In the genomic region with DNA sequence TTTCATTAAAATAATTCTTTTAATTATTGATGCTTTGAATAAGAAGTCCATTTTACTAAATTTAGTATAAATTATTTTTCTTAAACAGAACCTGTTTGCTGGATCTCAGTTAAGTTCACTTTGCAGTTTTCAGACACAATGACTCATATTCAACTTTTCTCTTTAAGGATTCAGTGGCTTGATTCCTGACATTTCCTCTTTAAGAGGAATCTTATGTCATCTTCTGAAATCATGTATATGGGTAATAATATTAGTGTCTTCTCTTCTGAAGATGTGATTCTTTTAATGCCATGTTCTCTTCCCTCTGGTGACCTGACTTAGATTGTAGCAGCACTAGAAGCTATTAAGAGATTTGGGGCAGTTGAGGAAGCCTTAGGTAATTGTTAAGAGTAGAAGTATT, we compare ENCODE assay signal across 22 cellular contexts. TPM values are rescaled to one million over a fixed set of nuclear protein-coding genes. Genes with fewer than 3 reads are reported as not detected.
DNase-seq lines count a peak whose midpoint lies in the region; FAIRE-seq and TF ChIP-seq lines count a peak whose summit lies in the region.
"Had no signal": no experiment of that assay in that cellular context is flagged by ENCODE, and none has a peak within 500 bp of the region (broad histone marks: within the 10 kb centered on the region; RNA-seq: fewer than 3 reads in every experiment).

No MANE protein-coding gene starts in this region.

- H3K4me1 ChIP-seq in GM23248 (ENCODE audit: insufficient read depth) = no peaks in the 10 kb centered on the region
- H3K4me1 ChIP-seq in astrocyte (ENCODE audit: insufficient read depth, low read length) = no peaks in the 10 kb centered on the region
- H3K4me1 ChIP-seq: SJSA1, tibial nerve had no signal

- H3F3A ChIP-seq in GM23248 (ENCODE audit: insufficient read depth) = no peaks in the 10 kb centered on the region

- peak; percentile 72 for DNase-seq in CD1c-positive myeloid dendritic cell (ENCODE audit: extremely low spot score)
- DNase-seq in GM23248 = peak; percentile 31
- DNase-seq in astrocyte (ENCODE audit: low read depth) = no peak
- DNase-seq in frontal cortex (ENCODE audit: low spot score in 2 of 2) = no peak
- DNase-seq in NCI-H2107 (lab: John Stamatoyannopoulos, UW) = no peak
- DNase-seq in NCI-H1105 treated with DMSO at 0.1 percent for 48 hours (lab: John Stamatoyannopoulos, UW) = no peak
- DNase-seq in activated CD4-positive, alpha-beta T cell treated with anti-CD3 and anti-CD28 coated beads, Interleukin-2, amount 10 ng/mL, durations not matched to agents 7 days and 5 days = no peak
- DNase-seq: left cardiac atrium; NK-92 treated with Interleukin-12 subunit alpha and Interleukin-12 subunit beta, amount 100 ng/mL, for 24 hours; T-helper 17 cell had no signal

- peaks cover 9% of the 10 kb centered on the region for H3K4me1 Mint-ChIP-seq in astrocyte (ENCODE audit: low read depth, unreplicated experiment)
- H3K4me1 Mint-ChIP-seq in activated CD4-positive, alpha-beta T cell treated with anti-CD3 and anti-CD28 coated beads, Interleukin-2, amount 10 ng/mL, durations not matched to agents 7 days and 5 days = peaks cover 59% of the 10 kb centered on the region

- H3K36me3 ChIP-seq in GM23248 (ENCODE audit: low read depth) (no peaks in the 10 kb centered on the region), astrocyte (ENCODE audit: insufficient read depth, low read length) (no peaks in the 10 kb centered on the region)
- H3K36me3 ChIP-seq: SJSA1 had no signal

- H3K9ac ChIP-seq in GM23248 (no peak overlapping the region), astrocyte (ENCODE audit: low read length) (no peak overlapping the region)

- no peaks in the 10 kb centered on the region for H3K27me3 ChIP-seq in GM23248 (replicated peaks; ENCODE audit: insufficient read depth)
- no peaks in the 10 kb centered on the region for H3K27me3 ChIP-seq in astrocyte (ENCODE audit: insufficient read depth, low read length)
- H3K27me3 ChIP-seq: right atrium auricular region, SJSA1, tibial nerve had no signal

- no peaks in the 10 kb centered on the region for H3K9me2 ChIP-seq in GM23248 (ENCODE audit: insufficient read depth)

- H2AFZ ChIP-seq in GM23248 (no peak overlapping the region), astrocyte (ENCODE audit: low read depth, low read length) (no peak overlapping the region)

- H4K20me1 ChIP-seq in GM23248 (ENCODE audit: insufficient read depth) = no peaks in the 10 kb centered on the region
- H4K20me1 ChIP-seq in astrocyte (ENCODE audit: insufficient read depth, low read length) = no peaks in the 10 kb centered on the region

- H3K79me2 ChIP-seq in GM23248 (ENCODE audit: insufficient read depth) (no peaks in the 10 kb centered on the region), astrocyte (ENCODE audit: insufficient read depth, low read length) (no peaks in the 10 kb centered on the region)

- CTCF ChIA-PET in activated CD4-positive, alpha-beta T cell treated with anti-CD3 and anti-CD28 coated beads, Interleukin-2, amount 10 ng/mL, durations not matched to agents 7 days and 5 days (lab: Charles Lee) = interaction anchor here (0.7 to 1.9 kb wide), 14 partner anchors 11 to 482 kb away, joined by 3 to 7 read pairs (median 3); a partner anchor contains a TSS

- peak overlapping the region; percentile 34 for H3K27ac Mint-ChIP-seq in astrocyte (ENCODE audit: unreplicated experiment)
- no peak overlapping the region for H3K27ac Mint-ChIP-seq in activated CD4-positive, alpha-beta T cell treated with anti-CD3 and anti-CD28 coated beads, Interleukin-2, amount 10 ng/mL, durations not matched to agents 7 days and 5 days
- H3K27ac Mint-ChIP-seq: activated naive CD4-positive, alpha-beta T cell treated with anti-CD3 and anti-CD28 coated beads, Interleukin-2, amount 50 U/mL, for 72 hours; endodermal cell; HFFc6; stimulated activated naive CD8-positive, alpha-beta T cell treated with anti-CD3 and anti-CD28 coated beads, Interleukin-15, amount 100 ng/mL, for 72 hours; T-helper 17 cell had no signal

- H3K4me2 ChIP-seq in GM23248 (ENCODE audit: unreplicated experiment) (no peak overlapping the region), astrocyte (ENCODE audit: low read length) (no peak overlapping the region)

- H3K27ac ChIP-seq in GM23248 (no peak overlapping the region), astrocyte (ENCODE audit: low read depth, low read length) (no peak overlapping the region)
- H3K27ac ChIP-seq: right atrium auricular region, SJSA1, tibial nerve had no signal

- POLR2A ChIA-PET in activated CD4-positive, alpha-beta T cell treated with anti-CD3 and anti-CD28 coated beads, Interleukin-2, amount 10 ng/mL, durations not matched to agents 7 days and 5 days (lab: Charles Lee) = interaction anchor here (0.5 kb wide), 1 partner anchor 162 kb away, joined by 3 read pairs; no protein-coding TSS in a partner anchor

- FAIRE-seq in astrocyte (lab: Jason Lieb, UNC) (no peak), frontal cortex (lab: Jason Lieb, UNC) (peak; percentile 17)
- FAIRE-seq: colon had no signal

- in situ Hi-C loops in GM23248 (cut with MboI) = loop anchor here (25.0 kb wide), 1 partner anchor 279 kb away; no protein-coding TSS in a partner anchor

- H3K27me3 Mint-ChIP-seq in astrocyte (ENCODE audit: low read depth, unreplicated experiment) = no peaks in the 10 kb centered on the region
- no peaks in the 10 kb centered on the region for H3K27me3 Mint-ChIP-seq in activated CD4-positive, alpha-beta T cell treated with anti-CD3 and anti-CD28 coated beads, Interleukin-2, amount 10 ng/mL, durations not matched to agents 7 days and 5 days
- H3K27me3 Mint-ChIP-seq: naive thymus-derived CD4-positive, alpha-beta T cell; stimulated activated naive CD8-positive, alpha-beta T cell treated with anti-CD3 and anti-CD28 coated beads, Interleukin-15, amount 100 ng/mL, for 72 hours; T-helper 17 cell had no signal

- H3K36me3 Mint-ChIP-seq in astrocyte (ENCODE audit: low read depth, unreplicated experiment) = peaks cover 3% of the 10 kb centered on the region
- peaks cover 2% of the 10 kb centered on the region for H3K36me3 Mint-ChIP-seq in activated CD4-positive, alpha-beta T cell treated with anti-CD3 and anti-CD28 coated beads, Interleukin-2, amount 10 ng/mL, durations not matched to agents 7 days and 5 days (ENCODE audit: low read depth)
- H3K36me3 Mint-ChIP-seq: activated naive CD4-positive, alpha-beta T cell treated with anti-CD3 and anti-CD28 coated beads, Interleukin-2, amount 50 U/mL, for 72 hours had no signal

- H3K4me3 ChIP-seq in GM23248 = no peak overlapping the region
- H3K4me3 ChIP-seq in astrocyte (ENCODE audit: insufficient read depth, low read depth, low read length) = no peak overlapping the region
- H3K4me3 ChIP-seq: right atrium auricular region, SJSA1, tibial nerve had no signal

- no peaks in the 10 kb centered on the region for H3K9me3 Mint-ChIP-seq in astrocyte (ENCODE audit: unreplicated experiment)
- no peaks in the 10 kb centered on the region for H3K9me3 Mint-ChIP-seq in activated CD4-positive, alpha-beta T cell treated with anti-CD3 and anti-CD28 coated beads, Interleukin-2, amount 10 ng/mL, durations not matched to agents 7 days and 5 days
- H3K9me3 Mint-ChIP-seq: activated naive CD4-positive, alpha-beta T cell treated with anti-CD3 and anti-CD28 coated beads, Interleukin-2, amount 50 U/mL, for 72 hours; endodermal cell; HFFc6; stimulated activated naive CD8-positive, alpha-beta T cell treated with anti-CD3 and anti-CD28 coated beads, Interleukin-15, amount 100 ng/mL, for 72 hours had no signal

- TF ChIP-seq CTCF in astrocyte (IDR thresholded peaks at IDR 0.05; ENCODE audit: insufficient read depth, low read depth, low read length) = no peak

- H3K4me3 Mint-ChIP-seq in astrocyte (ENCODE audit: unreplicated experiment) = no peak overlapping the region
- H3K4me3 Mint-ChIP-seq in activated CD4-positive, alpha-beta T cell treated with anti-CD3 and anti-CD28 coated beads, Interleukin-2, amount 10 ng/mL, durations not matched to agents 7 days and 5 days = no peak overlapping the region
- H3K4me3 Mint-ChIP-seq: activated CD8-positive, alpha-beta T cell treated with anti-CD3 and anti-CD28 coated beads, Interleukin-2, amount 10 ng/mL, durations not matched to agents 7 days and 5 days; endodermal cell; HFFc6; stimulated activated naive CD8-positive, alpha-beta T cell treated with anti-CD3 and anti-CD28 coated beads, Interleukin-15, amount 100 ng/mL, for 72 hours; T-helper 17 cell had no signal

- H3K9me3 ChIP-seq in GM23248 (ENCODE audit: low read depth) = no peaks in the 10 kb centered on the region
- H3K9me3 ChIP-seq in astrocyte (ENCODE audit: insufficient read depth, low read depth, low read length) = no peaks in the 10 kb centered on the region
- H3K9me3 ChIP-seq: right atrium auricular region, SJSA1, tibial nerve had no signal

RNA-seq across cellular contexts. Expression of a gene that starts 12.5 kb away (rescaled TPM):
- 86.6 and 90.5 TPM in 2 replicates for total RNA-seq in GM23248 (2014; rRNA removed; shearing (Covaris generic))
- 72.0 and 73.1 TPM in 2 replicates for polyA plus RNA-seq in GM23248 (2016; fragmentation: Nextera tagmentation; extraction: Ambion mirVana)
- 34.6 and 36.0 TPM in 2 replicates for total RNA-seq in astrocyte
- 42.4 TPM for total RNA-seq in frontal cortex
- 1 to 10 TPM; 8.0 to 8.2 TPM for total RNA-seq in activated CD4-positive, alpha-beta T cell treated with anti-CD3 and anti-CD28 coated beads, Interleukin-2, amount 10 ng/mL, durations not matched to agents 7 days and 5 days

RNA-seq across cellular contexts. Expression of a gene that starts 22.7 kb away (rescaled TPM):
- total RNA-seq in GM23248 (2014; rRNA removed; shearing (Covaris generic)) = not detected in 2 replicates
- polyA plus RNA-seq in GM23248 (2016; fragmentation: Nextera tagmentation; extraction: Ambion mirVana) = not detected in 2 replicates
- not detected in 2 replicates for total RNA-seq in astrocyte
- 1.2 TPM for total RNA-seq in frontal cortex
- 100 to 1,000 TPM; 251 to 261 TPM for total RNA-seq in activated CD4-positive, alpha-beta T cell treated with anti-CD3 and anti-CD28 coated beads, Interleukin-2, amount 10 ng/mL, durations not matched to agents 7 days and 5 days
- total RNA-seq: HFFc6, LHCN-M2, osteoblast, SJSA1 had no signal

Comparison
In these comparisons a context has a peak if more than half of its experiments do, and no peak if none do; other contexts are left out.
1. DNase-seq: peak in CD1c-positive myeloid dendritic cell (single experiment) and GM23248 (single experiment); none in astrocyte (single experiment), frontal cortex (0 of 2), NCI-H2107 (single experiment), NCI-H1105 treated with DMSO at 0.1 percent for 48 hours (single experiment) and activated CD4-positive, alpha-beta T cell treated with anti-CD3 and anti-CD28 coated beads, Interleukin-2, amount 10 ng/mL, durations not matched to agents 7 days and 5 days (single experiment).
2. RNA of a gene that starts 22.7 kb away (total RNA-seq): 251 to 261 TPM in activated CD4-positive, alpha-beta T cell treated with anti-CD3 and anti-CD28 coated beads, Interleukin-2, amount 10 ng/mL, durations not matched to agents 7 days and 5 days; 1.2 TPM in frontal cortex (single experiment), not detected in astrocyte and not detected in GM23248; every median in the first group is over 100 times any median in the second.